9 cellular contexts compared by ENCODE assay signal in genomic region chr2:207133862-207134519, GRCh38. TPM values are rescaled to one million over a fixed set of nuclear protein-coding genes. Genes with fewer than 3 reads are reported as not detected.
DNase-seq lines count a peak whose midpoint lies in the region; ATAC-seq and TF ChIP-seq lines count a peak whose summit lies in the region.
"Had no signal": no experiment of that assay in that cellular context is flagged by ENCODE, and none has a peak within 500 bp of the region (broad histone marks: within the 10 kb centered on the region; RNA-seq: fewer than 3 reads in every experiment).

No MANE protein-coding gene starts in this region.

- H3K27ac ChIP-seq in thoracic aorta: peak overlapping the region; percentile 81 to 86

- TF ChIP-seq CTCF in thoracic aorta (IDR thresholded peaks at IDR 0.05): no peak

- peak overlapping the region; percentile 52 for H3K4me3 ChIP-seq in thoracic aorta

- no peaks in the 10 kb centered on the region for H3K9me3 ChIP-seq in thoracic aorta

- no peaks in the 10 kb centered on the region for H3K27me3 ChIP-seq in thoracic aorta (replicated peaks; ENCODE audit: insufficient read depth)

- ATAC-seq in stimulated activated naive CD8-positive, alpha-beta T cell treated with anti-CD3 and anti-CD28 coated beads, Interleukin-15, Interleukin-2, amounts not matched to agents 100 U/mL and 50 U/mL, for 24 hours: no peak
- peak; percentile 93 for ATAC-seq in thoracic aorta (ENCODE audit: insufficient number of reproducible peaks, low FRiP score, low read depth)
- no peak for ATAC-seq in GM18520 (IDR thresholded peaks at IDR 0.05; ENCODE audit: unreplicated experiment)
- ATAC-seq in HG03139 (IDR thresholded peaks at IDR 0.05; ENCODE audit: unreplicated experiment): no peak
- no peak for ATAC-seq in HG03159 (IDR thresholded peaks at IDR 0.05; ENCODE audit: unreplicated experiment)

- H3K9me3 Mint-ChIP-seq in stimulated activated naive CD8-positive, alpha-beta T cell treated with anti-CD3 and anti-CD28 coated beads, Interleukin-15, Interleukin-2, amounts not matched to agents 100 ng/mL and 50 ng/mL, for 24 hours: peaks cover 5% of the 10 kb centered on the region

- H3K4me1 ChIP-seq in thoracic aorta (ENCODE audit: control insufficient read depth in 1 of 2, low read depth in 2 of 2): peaks cover 82 to 97% of the 10 kb centered on the region in 2 donors

- H3K4me1 Mint-ChIP-seq in stimulated activated naive CD8-positive, alpha-beta T cell treated with anti-CD3 and anti-CD28 coated beads, Interleukin-15, Interleukin-2, amounts not matched to agents 100 ng/mL and 50 ng/mL, for 24 hours (ENCODE audit: low read depth): peaks cover 85% of the 10 kb centered on the region

- H3K4me3 Mint-ChIP-seq in stimulated activated naive CD8-positive, alpha-beta T cell treated with anti-CD3 and anti-CD28 coated beads, Interleukin-15, Interleukin-2, amounts not matched to agents 100 ng/mL and 50 ng/mL, for 24 hours: no peak overlapping the region

- H3K27ac Mint-ChIP-seq in stimulated activated naive CD8-positive, alpha-beta T cell treated with anti-CD3 and anti-CD28 coated beads, Interleukin-15, Interleukin-2, amounts not matched to agents 100 ng/mL and 50 ng/mL, for 24 hours: peak overlapping the region; percentile 19

- H3K36me3 ChIP-seq in thoracic aorta: no peaks in the 10 kb centered on the region

- no peaks in the 10 kb centered on the region for H3K27me3 Mint-ChIP-seq in stimulated activated naive CD8-positive, alpha-beta T cell treated with anti-CD3 and anti-CD28 coated beads, Interleukin-15, Interleukin-2, amounts not matched to agents 100 ng/mL and 50 ng/mL, for 24 hours
- H3K27me3 Mint-ChIP-seq: CD4-positive, CD25-positive, alpha-beta regulatory T cell had no signal

- no peak for DNase-seq in stimulated activated naive CD8-positive, alpha-beta T cell treated with anti-CD3 and anti-CD28 coated beads, Interleukin-15, Interleukin-2, amounts not matched to agents 100 U/mL and 50 U/mL, for 24 hours
- DNase-seq in astrocyte of the hippocampus (ENCODE audit: low read depth, low spot score) (peak; percentile 93), kidney tubule cell (ENCODE audit: low spot score) (peak; percentile 96), thoracic aorta (ENCODE audit: low spot score) (peak; percentile 83)
- DNase-seq: CD4-positive, CD25-positive, alpha-beta regulatory T cell had no signal

- H3K36me3 Mint-ChIP-seq in stimulated activated naive CD8-positive, alpha-beta T cell treated with anti-CD3 and anti-CD28 coated beads, Interleukin-15, Interleukin-2, amounts not matched to agents 100 ng/mL and 50 ng/mL, for 24 hours (ENCODE audit: low read depth): peaks cover 12% of the 10 kb centered on the region

RNA-seq across cellular contexts. Expression of gene KLF7, which starts 31.8 kb away (rescaled TPM):
- 10 to 100 TPM; 27.2 to 28.3 TPM for total RNA-seq in thoracic aorta
